ENCODE assay signal across 12 cellular contexts in the genomic region with DNA sequence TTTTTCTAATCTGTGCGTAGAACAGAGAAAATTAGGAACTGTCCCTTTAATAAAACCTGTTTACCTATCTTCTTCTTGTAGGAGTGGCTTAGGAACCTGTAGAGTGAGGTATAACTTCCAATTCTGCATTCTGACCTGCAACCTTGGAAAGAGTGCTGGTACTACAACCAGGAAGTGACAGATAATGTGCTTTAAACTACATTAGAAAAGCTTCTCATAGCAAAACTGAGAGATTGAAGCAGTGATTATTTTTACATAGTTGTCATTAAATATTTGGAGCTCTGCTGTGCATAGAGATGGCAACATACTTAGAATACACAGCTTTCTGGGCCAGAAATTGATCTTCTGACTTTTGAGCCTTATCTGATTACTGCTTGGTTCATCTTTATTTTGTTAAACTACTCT. TPM values are rescaled to one million over a fixed set of nuclear protein-coding genes. Genes with fewer than 3 reads are reported as not detected.
DNase-seq lines count a peak whose midpoint lies in the region; ATAC-seq, FAIRE-seq and TF ChIP-seq lines count a peak whose summit lies in the region.
"Had no signal": no experiment of that assay in that cellular context is flagged by ENCODE, and none has a peak within 500 bp of the region (broad histone marks: within the 10 kb centered on the region; RNA-seq: fewer than 3 reads in every experiment).

No MANE protein-coding gene starts in this region.

- peaks cover 5% of the 10 kb centered on the region for H3K4me1 ChIP-seq in Caco-2
- H3K4me1 ChIP-seq: tibial artery had no signal

- intact Hi-C loops in Caco-2 (cut with micrococcal nuclease; ENCODE audit: unreplicated experiment): no loop called here

- H3K9me3 Mint-ChIP-seq in Caco-2 (ENCODE audit: unreplicated experiment) (no peaks in the 10 kb centered on the region), nephron (no peaks in the 10 kb centered on the region)

- TF ChIP-seq CTCF in Caco-2 (IDR thresholded peaks at IDR 0.05; ENCODE audit: insufficient read depth in 1 of 2, low read depth in 1 of 2, low read length in 1 of 2, severe bottlenecking in 1 of 2, unreplicated experiment in 1 of 2) (no peak), nephron (IDR thresholded peaks at IDR 0.05; ENCODE audit: unreplicated experiment in 3 of 3) (no peak)

- peak overlapping the region; percentile 27 for H3K4me3 ChIP-seq in Caco-2 (ENCODE audit: low read depth, low read length)
- H3K4me3 ChIP-seq: SK-N-MC, tibial artery had no signal

- H3K36me3 Mint-ChIP-seq in Caco-2 (ENCODE audit: insufficient read depth, unreplicated experiment) (no peaks in the 10 kb centered on the region), nephron (ENCODE audit: low read depth) (no peaks in the 10 kb centered on the region)

- H3K27me3 Mint-ChIP-seq in Caco-2 (ENCODE audit: insufficient read depth, unreplicated experiment) (no peaks in the 10 kb centered on the region), nephron (ENCODE audit: low read depth) (no peaks in the 10 kb centered on the region)

- H3K27ac Mint-ChIP-seq in Caco-2 (ENCODE audit: unreplicated experiment): no peak overlapping the region
- H3K27ac Mint-ChIP-seq in nephron: peak overlapping the region in 1 of 3 experiments; percentile 71

- ATAC-seq in HG02623 (IDR thresholded peaks at IDR 0.05; ENCODE audit: unreplicated experiment) (no peak), HG02642 (IDR thresholded peaks at IDR 0.05; ENCODE audit: poor library complexity, unreplicated experiment) (no peak)

- DNase-seq in Caco-2: peak in 1 of 2 experiments; percentile 36
- peak; percentile 84 for DNase-seq in NCI-H2029 (lab: John Stamatoyannopoulos, UW)
- DNase-seq in caudate nucleus (lab: John Stamatoyannopoulos, UW): no peak
- DNase-seq in GM03348 (ENCODE audit: low spot score): no peak
- DNase-seq: left cardiac atrium, NCI-H1092, tibial artery had no signal

- H3K4me1 Mint-ChIP-seq in Caco-2 (ENCODE audit: low read depth, unreplicated experiment) (peaks cover 9% of the 10 kb centered on the region), nephron (no peaks in the 10 kb centered on the region)

- CTCF ChIA-PET in Caco-2 (lab: Charles Lee): no interaction called here

- POLR2A ChIA-PET in Caco-2 (lab: Charles Lee): no interaction called here

- H3K9me3 ChIP-seq in Caco-2: no peaks in the 10 kb centered on the region
- H3K9me3 ChIP-seq: tibial artery had no signal

- H3K27ac ChIP-seq in caudate nucleus (ENCODE audit: low read depth, low read length): no peak overlapping the region
- H3K27ac ChIP-seq: SK-N-MC, tibial artery had no signal

- peak overlapping the region; percentile 58 for H3K4me3 Mint-ChIP-seq in Caco-2 (ENCODE audit: unreplicated experiment)
- peak overlapping the region; percentile 26 to 50 (median 43) for H3K4me3 Mint-ChIP-seq in nephron

- no TSS peak for BruUV-seq in Caco-2 (replicated peaks; lab: Mats Ljungman, UMichigan)

- H3K27me3 ChIP-seq in Caco-2 (replicated peaks; ENCODE audit: control insufficient read depth, insufficient read depth, low read length): no peaks in the 10 kb centered on the region
- H3K27me3 ChIP-seq: tibial artery had no signal

- H3K36me3 ChIP-seq in Caco-2 (ENCODE audit: control insufficient read depth, insufficient read depth, low read length): no peaks in the 10 kb centered on the region
- H3K36me3 ChIP-seq: tibial artery had no signal

- FAIRE-seq in colon (lab: Jason Lieb, UNC): peak; percentile 71

RNA-seq across cellular contexts. Expression of gene ZDHHC23, which starts 50.4 kb away (rescaled TPM):
- 9.0 and 9.1 TPM in 2 replicates for total RNA-seq in Caco-2 (2022)

RNA-seq across cellular contexts. Expression of gene GRAMD1C, which starts 58.8 kb away (rescaled TPM):
- 3.9 and 4.2 TPM in 2 replicates for total RNA-seq in Caco-2 (2022)
